ENCODE assay signal across 14 cellular contexts in the genomic region with DNA sequence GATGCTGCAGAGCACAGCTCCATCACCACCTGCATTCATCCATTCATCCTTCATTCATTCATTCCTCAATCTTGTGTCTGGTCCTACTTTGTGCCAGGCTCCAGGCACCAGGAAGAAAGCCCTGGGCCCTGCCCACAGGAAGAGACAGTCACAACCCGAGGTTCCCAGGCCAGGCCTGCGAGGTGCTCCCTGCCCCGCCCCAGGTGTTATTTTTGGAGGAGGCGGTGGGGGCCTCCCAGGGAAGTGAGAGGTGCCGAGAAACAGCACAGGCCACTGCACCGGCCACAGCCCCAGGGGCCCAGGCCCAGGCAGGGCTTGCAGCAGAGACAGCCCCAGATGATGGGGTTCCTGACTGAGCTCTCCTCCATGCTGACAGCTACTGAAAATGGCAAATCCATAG. TPM values are rescaled to one million over a fixed set of nuclear protein-coding genes. Genes with fewer than 3 reads are reported as not detected.
DNase-seq lines count a peak whose midpoint lies in the region; ATAC-seq, FAIRE-seq and TF ChIP-seq lines count a peak whose summit lies in the region.
"Had no signal": no experiment of that assay in that cellular context is flagged by ENCODE, and none has a peak within 500 bp of the region (broad histone marks: within the 10 kb centered on the region; RNA-seq: fewer than 3 reads in every experiment).

No MANE protein-coding gene starts in this region.

- H3K27me3 ChIP-seq in GM06990 (replicated peaks; ENCODE audit: control insufficient read depth, insufficient read depth, low read length) (no peaks in the 10 kb centered on the region), Karpas-422 (ENCODE audit: low read length) (no peaks in the 10 kb centered on the region; the same call in 1 of the 2 replicates), esophagus muscularis mucosa (no peaks in the 10 kb centered on the region)

- no peaks in the 10 kb centered on the region for H3K9me2 ChIP-seq in Karpas-422 (replicated peaks; ENCODE audit: insufficient read depth, low read length)

- intact Hi-C loops in kidney (cut with DNase I) (no loop called here), esophagus muscularis mucosa (cut with DNase I) (no loop called here)

- no peak for FAIRE-seq in kidney (lab: Jason Lieb, UNC)
- FAIRE-seq: small intestine had no signal

- H3K4me2 ChIP-seq in Karpas-422 (ENCODE audit: low read depth, low read length, poor library complexity, severe bottlenecking), result peak overlapping the region; percentile 73

- no peaks in the 10 kb centered on the region for H3K79me2 ChIP-seq in Karpas-422 (ENCODE audit: low read length)

- H3K9ac ChIP-seq in Karpas-422 (ENCODE audit: low read length), result peak overlapping the region; percentile 67
- H3K9ac ChIP-seq in kidney (ENCODE audit: low read length in 2 of 2), result no peak overlapping the region

- TF ChIP-seq CTCF in GM06990 (IDR thresholded peaks at IDR 0.05; ENCODE audit: insufficient read depth, low read length, poor library complexity, severe bottlenecking) (no peak), kidney (IDR thresholded peaks at IDR 0.05; ENCODE audit: borderline replicate concordance, extremely low read depth, insufficient read depth) (no peak), esophagus muscularis mucosa (IDR thresholded peaks at IDR 0.05) (no peak)

- H3K27ac ChIP-seq in Karpas-422 (ENCODE audit: low read length) (peak overlapping the region; percentile 89), kidney (ENCODE audit: low read depth in 2 of 2, low read length in 2 of 2) (no peak overlapping the region), esophagus muscularis mucosa (replicated peaks in 1 of 4) (no peak overlapping the region)
- H3K27ac ChIP-seq: neutrophil had no signal

- 78% methylated on average over 6 of the region's 6 CpGs for WGBS in esophagus muscularis mucosa

- TF ChIP-seq EP300 in esophagus muscularis mucosa (IDR thresholded peaks at IDR 0.05), result no peak

- peak; percentile 28 for ATAC-seq in GM21367 (IDR thresholded peaks at IDR 0.05; ENCODE audit: unreplicated experiment)
- ATAC-seq: activated naive CD4-positive, alpha-beta T cell treated with anti-CD3 and anti-CD28 coated beads, Interleukin-2, amount 50 U/mL, for 72 hours had no signal

- peaks cover 11% of the 10 kb centered on the region; the same call in 1 of the 2 replicates for H4K20me1 ChIP-seq in Karpas-422 (ENCODE audit: insufficient read depth, low read depth, low read length)

- no peak for TF ChIP-seq POLR2A in esophagus muscularis mucosa (IDR thresholded peaks at IDR 0.05; ENCODE audit: low read depth)

- H3K9me3 ChIP-seq in Karpas-422 (ENCODE audit: low read length) (no peaks in the 10 kb centered on the region), kidney (ENCODE audit: control insufficient read depth in 1 of 2, low read length in 2 of 2) (no peaks in the 10 kb centered on the region), esophagus muscularis mucosa (no peaks in the 10 kb centered on the region)
- H3K9me3 ChIP-seq: neutrophil had no signal

- H3K36me3 ChIP-seq in GM06990 (ENCODE audit: control insufficient read depth, insufficient read depth, low read length), result peaks cover 2% of the 10 kb centered on the region; the same call in 1 of the 2 replicates
- no peaks in the 10 kb centered on the region for H3K36me3 ChIP-seq in Karpas-422 (ENCODE audit: insufficient read depth, low read length)
- H3K36me3 ChIP-seq in kidney (ENCODE audit: control insufficient read depth in 1 of 2, insufficient read depth in 2 of 2, low read length in 2 of 2), result no peaks in the 10 kb centered on the region
- H3K36me3 ChIP-seq in esophagus muscularis mucosa, result no peaks in the 10 kb centered on the region
- H3K36me3 ChIP-seq: neutrophil had no signal

- H3K4me1 ChIP-seq in Karpas-422 (ENCODE audit: low read length) (peaks cover 79% of the 10 kb centered on the region), kidney (ENCODE audit: control insufficient read depth in 1 of 2, insufficient read depth in 1 of 2, low read depth in 1 of 2, low read length in 2 of 2) (peaks cover 18 to 55% of the 10 kb centered on the region in 2 donors), esophagus muscularis mucosa (peaks cover 36 to 70% (median 57%) of the 10 kb centered on the region in 4 donors)

- DNase-seq in GM06990 (ENCODE audit: extremely low read depth, insufficient read length) (peak; percentile 63), Karpas-422 (peak; percentile 75), kidney (peak; percentile 56), esophagus muscularis mucosa (ENCODE audit: extremely low spot score) (no peak), mesenteric fat pad (ENCODE audit: low spot score) (no peak), superior temporal gyrus (ENCODE audit: extremely low spot score) (no peak), NCI-H1048 (lab: John Stamatoyannopoulos, UW) (no peak)
- DNase-seq: HCEC 1CT, Kasumi-1, NCI-H1930, small intestine had no signal

- H2AFZ ChIP-seq in Karpas-422 (ENCODE audit: low read length), result no peak overlapping the region

- peak overlapping the region; percentile 57 for H3K4me3 ChIP-seq in GM06990 (replicated peaks; ENCODE audit: low read depth, low read length)
- H3K4me3 ChIP-seq in Karpas-422 (ENCODE audit: low read length), result peak overlapping the region; percentile 55
- no peak overlapping the region for H3K4me3 ChIP-seq in kidney (ENCODE audit: low read length in 2 of 2)
- no peak overlapping the region for H3K4me3 ChIP-seq in esophagus muscularis mucosa

RNA-seq across cellular contexts. Expression of a gene that starts 33.4 kb away (rescaled TPM):
- 3.5 and 9.6 TPM in 2 replicates for total RNA-seq in Karpas-422 (2014; rRNA removed; shearing (Covaris generic); ENCODE audit: low replicate concordance)
- total RNA-seq in kidney (47.1 TPM), esophagus muscularis mucosa (10 to 100 TPM in 2 of 4 donors, 1 to 10 TPM in 2; 9.1 to 13.5 (median 10.1) TPM), mesenteric fat pad (19.3 TPM)
- polyA plus RNA-seq in kidney (ENCODE audit: insufficient read depth, low read depth, low replicate concordance), result 22.3 TPM

Comparison
In these comparisons a context has a peak if more than half of its experiments do, and no peak if none do; other contexts are left out.
1. DNase-seq: peak in GM06990 (single experiment), Karpas-422 (single experiment) and kidney (single experiment); none in esophagus muscularis mucosa (single experiment), mesenteric fat pad (single experiment), superior temporal gyrus (single experiment) and NCI-H1048 (single experiment).
2. H3K4me3 ChIP-seq: peak in GM06990 (single experiment) and Karpas-422 (single experiment); none in kidney (0 of 2) and esophagus muscularis mucosa (0 of 4).